Comparison of ENCODE assay signal across 22 cellular contexts in the genomic region with DNA sequence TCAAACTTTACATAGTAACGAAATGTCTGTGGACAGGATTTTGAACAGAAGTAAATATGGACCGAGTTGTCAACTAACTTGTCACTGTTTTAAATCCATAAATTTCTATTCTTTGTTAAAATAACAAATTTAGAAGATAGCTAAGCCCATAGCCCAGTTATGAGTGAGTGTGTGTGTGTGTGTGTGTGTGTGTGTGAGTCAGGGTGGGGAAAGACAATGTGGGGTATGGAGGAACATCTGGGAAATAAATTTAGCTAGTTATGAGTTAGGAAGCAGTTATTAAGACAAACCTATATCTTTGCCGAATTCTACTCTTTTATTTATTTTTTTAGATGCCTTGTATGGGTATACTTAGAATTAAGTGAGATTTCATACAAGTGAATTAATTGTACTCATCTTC. TPM values are rescaled to one million over a fixed set of nuclear protein-coding genes. Genes with fewer than 3 reads are reported as not detected.
"Had no signal": no experiment of that assay in that cellular context is flagged by ENCODE, and none has a peak within 500 bp of the region (broad histone marks: within the 10 kb centered on the region; RNA-seq: fewer than 3 reads in every experiment).

No MANE protein-coding gene starts in this region.

- H3K36me3 ChIP-seq: esophagus squamous epithelium, gastrocnemius medialis, prostate gland, right atrium auricular region, thoracic aorta, tibial nerve, upper lobe of left lung had no signal

- H3K27ac ChIP-seq: coronary artery, esophagus squamous epithelium, gastrocnemius medialis, prostate gland, right atrium auricular region, thoracic aorta, tibial nerve, upper lobe of left lung had no signal

- H3K27me3 ChIP-seq: esophagus squamous epithelium, gastrocnemius medialis, right atrium auricular region, tibial nerve, upper lobe of left lung had no signal

- H3K4me3 ChIP-seq: coronary artery, esophagus squamous epithelium, gastrocnemius medialis, prostate gland, right atrium auricular region, thoracic aorta, tibial nerve, upper lobe of left lung had no signal

- DNase-seq: dermis blood vessel endothelial cell; effector memory CD4-positive, alpha-beta T cell; erythroblast; esophagus squamous epithelium; gastrocnemius medialis; head of caudate nucleus; mesendoderm; naive thymus-derived CD8-positive, alpha-beta T cell; nephron progenitor cell; nucleus accumbens; stimulated activated CD4-positive, alpha-beta T cell treated with anti-CD3 and anti-CD28 coated beads, Interleukin-4, amount 100 ng/mL, for 4 hours; stimulated activated naive CD8-positive, alpha-beta T cell treated with anti-CD3 and anti-CD28 coated beads, Interleukin-15, Interleukin-2, amounts not matched to agents 100 U/mL and 50 U/mL, for 24 hours; substantia nigra; upper lobe of left lung had no signal

- H3K9me3 ChIP-seq: esophagus squamous epithelium, gastrocnemius medialis, prostate gland, right atrium auricular region, thoracic aorta, tibial nerve, upper lobe of left lung had no signal

- H3K4me1 ChIP-seq: esophagus squamous epithelium, gastrocnemius medialis, prostate gland, right atrium auricular region, tibial nerve, upper lobe of left lung had no signal

- ATAC-seq: gastrocnemius medialis; left lobe of liver; naive thymus-derived CD8-positive, alpha-beta T cell; sciatic nerve; stimulated activated memory B cell treated with anti-CD40 and anti-IgM and Interleukin-4, amounts not matched to agents 10 μg/mL and 1 μg/mL and 100 μg/mL, for 72 hours; stimulated activated naive CD8-positive, alpha-beta T cell treated with anti-CD3 and anti-CD28 coated beads, Interleukin-15, Interleukin-2, amounts not matched to agents 100 U/mL and 50 U/mL, for 24 hours had no signal

RNA-seq across cellular contexts. Expression of a gene that starts 9.0 kb away (rescaled TPM):
- total RNA-seq: naive thymus-derived CD8-positive, alpha-beta T cell had no signal
- polyA plus RNA-seq: naive thymus-derived CD8-positive, alpha-beta T cell had no signal
